In the genomic region with DNA sequence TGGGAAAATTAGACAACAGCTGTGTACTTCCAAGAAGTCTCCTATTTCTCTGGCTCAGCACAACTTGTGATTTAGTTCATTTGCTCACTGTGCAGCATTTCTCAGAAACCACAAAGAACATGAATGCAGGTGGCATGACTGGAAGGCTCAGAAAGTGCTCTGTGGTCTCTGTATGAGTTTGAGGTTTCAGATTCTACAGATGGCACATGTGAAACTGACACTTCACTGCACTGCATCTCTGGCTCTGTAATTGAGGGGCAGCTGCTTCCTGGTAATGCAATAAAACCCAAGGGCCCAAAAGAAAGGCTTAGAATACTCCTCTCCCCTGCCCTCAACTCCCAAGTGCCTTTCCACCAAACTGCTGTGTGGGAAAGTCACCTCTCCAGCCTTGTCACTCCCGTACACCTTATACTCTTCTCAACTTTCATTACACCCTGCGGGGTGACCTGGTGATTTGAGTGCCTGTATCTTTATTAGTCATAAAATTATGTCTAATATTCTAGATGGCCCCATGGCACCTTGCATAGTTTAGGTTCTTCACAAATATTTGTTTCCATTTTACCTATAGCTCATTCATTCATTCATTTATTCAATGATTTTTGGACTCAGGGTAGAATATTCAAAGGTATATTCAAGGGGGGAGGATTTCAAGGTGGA, we compare ENCODE assay signal across 8 cellular contexts.
DNase-seq lines count a peak whose midpoint lies in the region; ATAC-seq and TF ChIP-seq lines count a peak whose summit lies in the region.

No MANE protein-coding gene starts in this region.

- 0 out of 2 replicates have a peak, but pooled peaks cover 3% of the 10 kb centered on the region for H3F3A ChIP-seq in Loucy (ENCODE audit: low read depth)

- H3K27ac ChIP-seq in aorta (ENCODE audit: low read depth in 1 of 2, low read length in 2 of 2) (no peak overlapping the region), vagina (no peak overlapping the region)

- H3K79me2 ChIP-seq in Loucy (ENCODE audit: insufficient read depth, low read length) = no peaks in the 10 kb centered on the region

- H3K4me3 ChIP-seq in Loucy (ENCODE audit: low read length, poor library complexity, severe bottlenecking) (peak overlapping the region; percentile 16), H7 (ENCODE audit: insufficient read depth, low read depth, low read length) (no peak overlapping the region), aorta (ENCODE audit: low read length in 2 of 2) (no peak overlapping the region), vagina (no peak overlapping the region)

- peak overlapping the region; percentile 60 for H3K4me2 ChIP-seq in Loucy (ENCODE audit: low read depth, low read length, poor library complexity, severe bottlenecking)

- no peak overlapping the region for H2AFZ ChIP-seq in Loucy (ENCODE audit: low read length)

- H3K27me3 ChIP-seq in Loucy (ENCODE audit: insufficient read depth, low read length, poor library complexity, severe bottlenecking) (no peaks in the 10 kb centered on the region), H7 (ENCODE audit: control insufficient read depth, insufficient read depth, low read length) (no peaks in the 10 kb centered on the region), aorta (ENCODE audit: control insufficient read depth in 1 of 2, insufficient read depth in 2 of 2, low read length in 1 of 2) (no peaks in the 10 kb centered on the region), vagina (no peaks in the 10 kb centered on the region)

- no peaks in the 10 kb centered on the region for H3K9me2 ChIP-seq in Loucy (replicated peaks; ENCODE audit: low read depth, low read length)

- H3K4me1 ChIP-seq in Loucy (ENCODE audit: insufficient read depth, low read length, poor library complexity, severe bottlenecking) (peaks cover 26% of the 10 kb centered on the region), aorta (ENCODE audit: control insufficient read depth in 1 of 2, insufficient read depth in 2 of 2, low read length in 2 of 2) (no peaks in the 10 kb centered on the region), vagina (peaks cover 4% of the 10 kb centered on the region)

- intact Hi-C loops in aorta (cut with DNase I) (no loop called here), vagina (cut with DNase I) (loop anchor here (5.0 kb wide), 1 partner anchor 244 kb away; no protein-coding TSS in a partner anchor)

- no peak overlapping the region for H3K9ac ChIP-seq in Loucy (ENCODE audit: low read depth, low read length, poor library complexity, severe bottlenecking)

- peak; percentile 100 for ATAC-seq in GM18517 (IDR thresholded peaks at IDR 0.05; ENCODE audit: unreplicated experiment)
- ATAC-seq in GM21737 (IDR thresholded peaks at IDR 0.05; ENCODE audit: unreplicated experiment) = peak; percentile 100
- no peak for ATAC-seq in aorta (ENCODE audit: low FRiP score)

- 82 to 84% methylated on average over 2 of the region's 2 CpGs for WGBS in aorta, 2 donors

- no peak for TF ChIP-seq POLR2A in vagina (IDR thresholded peaks at IDR 0.05)

- no peaks in the 10 kb centered on the region for H4K20me1 ChIP-seq in Loucy (ENCODE audit: insufficient read depth, low read length, poor library complexity, severe bottlenecking)

- DNase-seq in activated naive CD4-positive, alpha-beta T cell treated with anti-CD3 and anti-CD28 coated beads, Interleukin-2, amount 50 U/mL, for 16 hours = peak; percentile 40
- peak; percentile 67 for DNase-seq in stimulated activated CD4-positive, alpha-beta T cell treated with anti-CD3 and anti-CD28 coated beads, Interleukin-15, amount 100 ng/mL, for 24 hours
- no peak for DNase-seq in H7
- no peak for DNase-seq in aorta
- DNase-seq in vagina (ENCODE audit: extremely low spot score in 2 of 2) = no peak

- H3K9me3 ChIP-seq in Loucy (ENCODE audit: insufficient read depth, low read depth, low read length) = no peaks in the 10 kb centered on the region
- no peaks in the 10 kb centered on the region for H3K9me3 ChIP-seq in aorta (ENCODE audit: control insufficient read depth, low read length)
- H3K9me3 ChIP-seq in vagina = no peaks in the 10 kb centered on the region

- TF ChIP-seq CTCF in Loucy (conservative IDR thresholded peaks at IDR 0.05; ENCODE audit: low read length) (no peak), vagina (IDR thresholded peaks at IDR 0.05) (no peak)

- H3K36me3 ChIP-seq in Loucy (ENCODE audit: insufficient read depth, low read length) = no peaks in the 10 kb centered on the region
- no peaks in the 10 kb centered on the region for H3K36me3 ChIP-seq in H7 (replicated peaks; ENCODE audit: control insufficient read depth, insufficient read depth, low read length)
- H3K36me3 ChIP-seq in aorta (ENCODE audit: control insufficient read depth in 1 of 2, insufficient read depth in 2 of 2, low read length in 1 of 2) = no peaks in the 10 kb centered on the region
- no peaks in the 10 kb centered on the region for H3K36me3 ChIP-seq in vagina

Comparison
In these comparisons a context has a peak if more than half of its experiments do, and no peak if none do; other contexts are left out.
1. DNase-seq: peak in activated naive CD4-positive, alpha-beta T cell treated with anti-CD3 and anti-CD28 coated beads, Interleukin-2, amount 50 U/mL, for 16 hours (single experiment) and stimulated activated CD4-positive, alpha-beta T cell treated with anti-CD3 and anti-CD28 coated beads, Interleukin-15, amount 100 ng/mL, for 24 hours (single experiment); none in H7 (single experiment), aorta (0 of 2) and vagina (0 of 2).